In the genomic region with DNA sequence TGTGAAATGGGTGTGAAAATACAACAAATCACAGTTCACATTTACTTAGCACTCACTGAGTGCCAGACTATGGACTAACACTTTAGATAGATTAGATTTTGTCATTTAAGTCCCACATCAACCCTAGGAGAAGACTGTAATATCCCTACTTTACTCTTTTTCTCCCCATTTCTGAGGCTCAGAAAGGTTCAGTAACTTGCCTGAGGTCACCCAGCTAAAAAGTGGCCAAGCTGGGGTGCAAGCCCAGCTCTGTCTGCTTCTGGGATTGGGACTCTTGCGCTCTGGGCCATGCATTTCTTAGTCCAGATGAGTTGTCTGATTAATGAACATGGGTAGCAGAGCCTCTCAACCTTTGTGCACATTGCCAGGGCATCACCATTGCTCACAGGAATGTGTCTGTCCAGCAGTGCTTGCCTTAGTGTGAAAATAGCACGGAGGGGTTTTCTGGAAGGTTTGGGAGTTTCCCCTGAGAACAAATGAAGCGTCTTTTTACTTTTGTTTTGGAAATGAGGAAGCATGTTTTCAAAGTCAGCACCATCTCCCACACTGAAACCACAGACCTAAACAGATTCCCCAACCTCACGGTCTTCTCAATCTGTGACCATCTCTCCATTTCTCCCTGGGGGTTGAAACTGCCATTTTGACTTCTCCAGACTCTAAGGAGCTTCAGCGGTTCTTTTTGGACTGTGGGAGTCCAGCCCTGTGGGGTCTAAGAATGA, we compare ENCODE assay signal across 8 cellular contexts. TPM values are rescaled to one million over a fixed set of nuclear protein-coding genes. Genes with fewer than 3 reads are reported as not detected.
A peak's percentile ranks its signal among the peaks of the same experiment; 100 is the strongest.
DNase-seq lines count a peak whose midpoint lies in the region; ATAC-seq, FAIRE-seq and TF ChIP-seq lines count a peak whose summit lies in the region.

No MANE protein-coding gene starts in this region.

- FAIRE-seq in GM12891 (lab: Jason Lieb, UNC): peak; percentile 40

- no peak overlapping the region for H3K4me3 ChIP-seq in suprapubic skin

- no peak for TF ChIP-seq EP300 in suprapubic skin (IDR thresholded peaks at IDR 0.05)

- peaks cover 5% of the 10 kb centered on the region for H3K4me1 ChIP-seq in suprapubic skin
- H3K4me1 ChIP-seq in foreskin keratinocyte: peaks cover 15% of the 10 kb centered on the region

- peak; percentile 83 for ATAC-seq in GM21717 (IDR thresholded peaks at IDR 0.05; ENCODE audit: unreplicated experiment)
- no peak for ATAC-seq in foreskin keratinocyte

- H3K27me3 ChIP-seq in suprapubic skin (no peaks in the 10 kb centered on the region), foreskin keratinocyte (no peaks in the 10 kb centered on the region)

- H3K9me3 ChIP-seq in suprapubic skin: no peaks in the 10 kb centered on the region

- TF ChIP-seq POLR2A in GM12891 (IDR thresholded peaks at IDR 0.05; ENCODE audit: low read depth, low read length) (no peak), suprapubic skin (IDR thresholded peaks at IDR 0.05) (no peak)

- TF ChIP-seq CTCF in suprapubic skin (IDR thresholded peaks at IDR 0.05) (no peak), foreskin keratinocyte (conservative IDR thresholded peaks at IDR 0.05) (no peak)

- WGBS in suprapubic skin: 61% methylated on average over 5 of the region's 5 CpGs

- no peaks in the 10 kb centered on the region for H3K36me3 ChIP-seq in suprapubic skin

- H3K27ac ChIP-seq in suprapubic skin (peak overlapping the region; percentile 45), foreskin keratinocyte (no peak overlapping the region)

- DNase-seq in GM12891 (ENCODE audit: insufficient read length, low spot score): no peak
- DNase-seq in MV-4-11 (lab: John Stamatoyannopoulos, UW): peak; percentile 65
- DNase-seq in germinal center (ENCODE audit: low spot score): peak; percentile 27
- DNase-seq in suprapubic skin (ENCODE audit: low spot score in 2 of 2): no peak
- DNase-seq in globus pallidus (ENCODE audit: low spot score): no peak
- no peak for DNase-seq in foreskin keratinocyte
- DNase-seq in HuH-7 (ENCODE audit: low spot score): no peak

TF ChIP-seq in GM12891, 5 proteins besides CTCF, POLR2A, EP300 and RAD21:
- TF ChIP-seq SPI1 (IDR thresholded peaks at IDR 0.05; ENCODE audit: low read depth, low read length) (peak; percentile 23; the same call in 1 of the 2 replicates), POU2F2 (IDR thresholded peaks at IDR 0.05; ENCODE audit: low read depth, low read length) (0 out of 2 replicates have a peak, but pooled peaks have one; percentile 32), TAF1 (IDR thresholded peaks at IDR 0.05; ENCODE audit: low read depth, low read length) (no peak)

RNA-seq across cellular contexts. Expression of a gene that starts 31.9 kb away (rescaled TPM):
- 0.55 TPM for polyA plus RNA-seq in GM12891 (2012; ENCODE audit: low read depth, missing spikeins)
- total RNA-seq in suprapubic skin (1 to 10 TPM; 3.4 to 8.9 (median 6.6) TPM), foreskin keratinocyte (32.9 and 33.0 TPM in 2 replicates)
- 9.5 and 13.2 TPM in 2 replicates for polyA plus RNA-seq in foreskin keratinocyte

Comparison
In these comparisons a context has a peak if more than half of its experiments do, and no peak if none do; other contexts are left out.
1. DNase-seq: peak in MV-4-11 (single experiment) and germinal center (single experiment); none in GM12891 (single experiment), suprapubic skin (0 of 2), globus pallidus (single experiment), foreskin keratinocyte (0 of 2) and HuH-7 (single experiment).